ENCODE assay signal across 2 cellular contexts in the genomic region with DNA sequence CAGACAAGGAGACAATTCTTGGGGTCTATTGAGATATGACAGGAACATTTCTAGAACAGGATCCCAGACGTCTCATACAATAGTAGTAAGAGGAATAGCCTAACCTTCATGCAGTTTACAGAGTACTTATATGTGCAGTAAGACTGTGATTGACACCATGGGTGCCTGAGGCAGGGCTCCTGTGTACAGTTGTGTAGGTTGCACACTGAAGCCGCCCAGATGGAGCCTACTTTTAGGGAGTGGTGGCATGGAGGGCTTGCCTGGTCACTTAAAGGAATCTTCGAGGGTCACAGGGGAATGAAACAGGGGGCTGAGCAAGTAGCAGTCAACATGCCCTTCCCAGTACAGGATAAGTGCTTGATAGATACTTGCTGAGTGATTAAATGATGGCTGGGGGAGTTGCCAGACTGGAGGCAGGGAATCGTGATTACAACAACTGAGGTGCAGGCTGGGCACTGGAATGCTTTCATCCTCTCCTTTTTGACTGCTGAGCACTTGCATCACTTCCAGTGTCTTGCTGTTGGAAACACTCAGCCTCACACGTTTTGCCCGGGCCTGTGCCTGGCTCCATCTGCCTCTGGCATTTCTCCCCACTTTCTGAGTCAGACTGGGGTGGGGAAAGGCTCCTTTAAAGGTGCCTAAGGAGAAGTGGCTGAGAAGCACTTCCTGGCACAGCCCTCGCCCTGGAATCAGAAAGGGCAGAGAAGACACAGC.
TF ChIP-seq lines count a peak whose summit lies in the region.

No MANE protein-coding gene starts in this region.

TF ChIP-seq in A549, 52 proteins besides CTCF, POLR2A, EP300 and RAD21 (continues in another document):
- TF ChIP-seq FOSL2 (IDR thresholded peaks at IDR 0.05) (no peak), FOSL2 (CRISPR knock-in tag; IDR thresholded peaks at IDR 0.05) (peak; percentile 32; the same call in 1 of the 2 replicates), RARB (CRISPR knock-in tag; IDR thresholded peaks at IDR 0.05) (no peak), EHMT2 (IDR thresholded peaks at IDR 0.05; ENCODE audit: low read depth) (no peak), EHF (CRISPR knock-in tag; IDR thresholded peaks at IDR 0.05) (no peak), JUN (IDR thresholded peaks at IDR 0.05) (peak in 1 of 2 experiments; percentile 40; a peak in 1 of 5 replicates), TFCP2L1 (CRISPR knock-in tag; IDR thresholded peaks at IDR 0.05) (no peak), JUNB (IDR thresholded peaks at IDR 0.05) (no peak), RCOR1 (IDR thresholded peaks at IDR 0.05; ENCODE audit: low read depth, low read length) (no peak), TP53 (CRISPR knock-in tag; IDR thresholded peaks at IDR 0.05) (no peak), RNF2 (IDR thresholded peaks at IDR 0.05; ENCODE audit: borderline replicate concordance, low read depth) (no peak), ZNF302 (CRISPR knock-in tag; IDR thresholded peaks at IDR 0.05) (no peak), CBX8 (IDR thresholded peaks at IDR 0.05) (no peak), KDM1A (IDR thresholded peaks at IDR 0.05; ENCODE audit: low read depth) (no peak), FOXS1 (CRISPR knock-in tag; IDR thresholded peaks at IDR 0.05) (no peak), ESRRA (IDR thresholded peaks at IDR 0.05; ENCODE audit: borderline replicate concordance, low read length) (no peak), HOXB13 (CRISPR knock-in tag; IDR thresholded peaks at IDR 0.05; ENCODE audit: low read depth) (no peak), BHLHE40 (IDR thresholded peaks at IDR 0.05; ENCODE audit: low read depth, low read length) (peak; percentile 54), KDM5A (IDR thresholded peaks at IDR 0.05) (no peak), POLR2AphosphoS2 (conservative IDR thresholded peaks at IDR 0.05; ENCODE audit: low read length) (no peak), HOXB5 (CRISPR knock-in tag; IDR thresholded peaks at IDR 0.05) (no peak), CHD4 (IDR thresholded peaks at IDR 0.05; ENCODE audit: borderline replicate concordance) (no peak), GATA3 (IDR thresholded peaks at IDR 0.05; ENCODE audit: borderline replicate concordance) (no peak), SMC3 (IDR thresholded peaks at IDR 0.05) (no peak)
- TF ChIP-seq, protein P1, sequence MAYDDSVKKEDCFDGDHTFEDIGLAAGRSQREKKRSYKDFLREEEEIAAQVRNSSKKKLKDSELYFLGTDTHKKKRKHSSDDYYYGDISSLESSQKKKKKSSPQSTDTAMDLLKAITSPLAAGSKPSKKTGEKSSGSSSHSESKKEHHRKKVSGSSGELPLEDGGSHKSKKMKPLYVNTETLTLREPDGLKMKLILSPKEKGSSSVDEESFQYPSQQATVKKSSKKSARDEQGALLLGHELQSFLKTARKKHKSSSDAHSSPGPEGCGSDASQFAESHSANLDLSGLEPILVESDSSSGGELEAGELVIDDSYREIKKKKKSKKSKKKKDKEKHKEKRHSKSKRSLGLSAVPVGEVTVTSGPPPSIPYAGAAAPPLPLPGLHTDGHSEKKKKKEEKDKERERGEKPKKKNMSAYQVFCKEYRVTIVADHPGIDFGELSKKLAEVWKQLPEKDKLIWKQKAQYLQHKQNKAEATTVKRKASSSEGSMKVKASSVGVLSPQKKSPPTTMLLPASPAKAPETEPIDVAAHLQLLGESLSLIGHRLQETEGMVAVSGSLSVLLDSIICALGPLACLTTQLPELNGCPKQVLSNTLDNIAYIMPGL (CRISPR knock-in tag; IDR thresholded peaks at IDR 0.05; ENCODE audit: borderline replicate concordance) = no peak
- TF ChIP-seq, protein P2, sequence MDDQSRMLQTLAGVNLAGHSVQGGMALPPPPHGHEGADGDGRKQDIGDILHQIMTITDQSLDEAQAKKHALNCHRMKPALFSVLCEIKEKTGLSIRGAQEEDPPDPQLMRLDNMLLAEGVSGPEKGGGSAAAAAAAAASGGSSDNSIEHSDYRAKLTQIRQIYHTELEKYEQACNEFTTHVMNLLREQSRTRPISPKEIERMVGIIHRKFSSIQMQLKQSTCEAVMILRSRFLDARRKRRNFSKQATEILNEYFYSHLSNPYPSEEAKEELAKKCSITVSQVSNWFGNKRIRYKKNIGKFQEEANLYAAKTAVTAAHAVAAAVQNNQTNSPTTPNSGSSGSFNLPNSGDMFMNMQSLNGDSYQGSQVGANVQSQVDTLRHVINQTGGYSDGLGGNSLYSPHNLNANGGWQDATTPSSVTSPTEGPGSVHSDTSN (IDR thresholded peaks at IDR 0.05) = no peak
- TF ChIP-seq, protein P3, sequence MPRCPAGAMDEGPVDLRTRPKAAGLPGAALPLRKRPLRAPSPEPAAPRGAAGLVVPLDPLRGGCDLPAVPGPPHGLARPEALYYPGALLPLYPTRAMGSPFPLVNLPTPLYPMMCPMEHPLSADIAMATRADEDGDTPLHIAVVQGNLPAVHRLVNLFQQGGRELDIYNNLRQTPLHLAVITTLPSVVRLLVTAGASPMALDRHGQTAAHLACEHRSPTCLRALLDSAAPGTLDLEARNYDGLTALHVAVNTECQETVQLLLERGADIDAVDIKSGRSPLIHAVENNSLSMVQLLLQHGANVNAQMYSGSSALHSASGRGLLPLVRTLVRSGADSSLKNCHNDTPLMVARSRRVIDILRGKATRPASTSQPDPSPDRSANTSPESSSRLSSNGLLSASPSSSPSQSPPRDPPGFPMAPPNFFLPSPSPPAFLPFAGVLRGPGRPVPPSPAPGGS (IDR thresholded peaks at IDR 0.05) = no peak
- TF ChIP-seq, protein P4, sequence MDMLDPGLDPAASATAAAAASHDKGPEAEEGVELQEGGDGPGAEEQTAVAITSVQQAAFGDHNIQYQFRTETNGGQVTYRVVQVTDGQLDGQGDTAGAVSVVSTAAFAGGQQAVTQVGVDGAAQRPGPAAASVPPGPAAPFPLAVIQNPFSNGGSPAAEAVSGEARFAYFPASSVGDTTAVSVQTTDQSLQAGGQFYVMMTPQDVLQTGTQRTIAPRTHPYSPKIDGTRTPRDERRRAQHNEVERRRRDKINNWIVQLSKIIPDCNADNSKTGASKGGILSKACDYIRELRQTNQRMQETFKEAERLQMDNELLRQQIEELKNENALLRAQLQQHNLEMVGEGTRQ (IDR thresholded peaks at IDR 0.05) = no peak
- TF ChIP-seq, protein P5, sequence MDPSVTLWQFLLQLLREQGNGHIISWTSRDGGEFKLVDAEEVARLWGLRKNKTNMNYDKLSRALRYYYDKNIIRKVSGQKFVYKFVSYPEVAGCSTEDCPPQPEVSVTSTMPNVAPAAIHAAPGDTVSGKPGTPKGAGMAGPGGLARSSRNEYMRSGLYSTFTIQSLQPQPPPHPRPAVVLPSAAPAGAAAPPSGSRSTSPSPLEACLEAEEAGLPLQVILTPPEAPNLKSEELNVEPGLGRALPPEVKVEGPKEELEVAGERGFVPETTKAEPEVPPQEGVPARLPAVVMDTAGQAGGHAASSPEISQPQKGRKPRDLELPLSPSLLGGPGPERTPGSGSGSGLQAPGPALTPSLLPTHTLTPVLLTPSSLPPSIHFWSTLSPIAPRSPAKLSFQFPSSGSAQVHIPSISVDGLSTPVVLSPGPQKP (IDR thresholded peaks at IDR 0.05; ENCODE audit: low read depth, low read length) = no peak
- TF ChIP-seq, protein P6, sequence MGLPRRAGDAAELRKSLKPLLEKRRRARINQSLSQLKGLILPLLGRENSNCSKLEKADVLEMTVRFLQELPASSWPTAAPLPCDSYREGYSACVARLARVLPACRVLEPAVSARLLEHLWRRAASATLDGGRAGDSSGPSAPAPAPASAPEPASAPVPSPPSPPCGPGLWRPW (IDR thresholded peaks at IDR 0.05) = no peak
- TF ChIP-seq, protein P7, sequence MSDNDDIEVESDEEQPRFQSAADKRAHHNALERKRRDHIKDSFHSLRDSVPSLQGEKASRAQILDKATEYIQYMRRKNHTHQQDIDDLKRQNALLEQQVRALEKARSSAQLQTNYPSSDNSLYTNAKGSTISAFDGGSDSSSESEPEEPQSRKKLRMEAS (IDR thresholded peaks at IDR 0.05) = 0 out of 2 replicates have a peak, but pooled peaks have one; percentile 15

TF ChIP-seq in IMR-90, 13 proteins besides CTCF, POLR2A, EP300 and RAD21:
- TF ChIP-seq SMC3 (IDR thresholded peaks at IDR 0.05; ENCODE audit: low read depth, low read length) = 0 out of 2 replicates have a peak, but pooled peaks have one; percentile 12
- TF ChIP-seq, protein P5 (IDR thresholded peaks at IDR 0.05; ENCODE audit: borderline replicate concordance, low read depth, low read length) = no peak
- TF ChIP-seq FOS (IDR thresholded peaks at IDR 0.05; ENCODE audit: low read depth, low read length) = peak; percentile 59
- 0 out of 2 replicates have a peak, but pooled peaks have one; percentile 11 for TF ChIP-seq MAZ (IDR thresholded peaks at IDR 0.05; ENCODE audit: borderline replicate concordance, low read depth, low read length)
- TF ChIP-seq, protein P4 (IDR thresholded peaks at IDR 0.05; ENCODE audit: low read depth, low read length) = no peak
- peak; percentile 97 for TF ChIP-seq BHLHE40 (IDR thresholded peaks at IDR 0.05; ENCODE audit: low read depth, low read length)
- no peak for TF ChIP-seq MXI1 (IDR thresholded peaks at IDR 0.05; ENCODE audit: borderline replicate concordance, low read depth, low read length)
- no peak for TF ChIP-seq CHD1 (IDR thresholded peaks at IDR 0.05; ENCODE audit: low read depth, low read length)
- TF ChIP-seq CEBPB (IDR thresholded peaks at IDR 0.05; ENCODE audit: low read depth, low read length) = peak; percentile 95
- TF ChIP-seq NFE2L2 (IDR thresholded peaks at IDR 0.05; ENCODE audit: low read depth, low read length) = no peak
TF ChIP-seq in IMR-90: peak in this region for 5.
